In genomic region chr1:153768316-153769126, GRCh38 we compare ENCODE assay signal across 21 cellular contexts. TPM values are rescaled to one million over a fixed set of nuclear protein-coding genes. Genes with fewer than 3 reads are reported as not detected.
DNase-seq lines count a peak whose midpoint lies in the region; ATAC-seq and TF ChIP-seq lines count a peak whose summit lies in the region.
"Had no signal": no experiment of that assay in that cellular context is flagged by ENCODE, and none has a peak within 500 bp of the region (broad histone marks: within the 10 kb centered on the region; RNA-seq: fewer than 3 reads in every experiment).

No MANE protein-coding gene starts in this region.

- peak overlapping the region; percentile 15; the same call in 1 of the 2 replicates for H3K4me3 ChIP-seq in BLaER1
- no peak overlapping the region for H3K4me3 ChIP-seq in osteoblast (ENCODE audit: insufficient read depth, low read length)
- no peak overlapping the region for H3K4me3 ChIP-seq in GM23338
- H3K4me3 ChIP-seq: esophagus muscularis mucosa, psoas muscle, smooth muscle cell had no signal

- peaks cover 15% of the 10 kb centered on the region for H3K27me3 Mint-ChIP-seq in GM23338 (ENCODE audit: insufficient read depth, low read depth, poor library complexity)
- H3K27me3 Mint-ChIP-seq: naive thymus-derived CD8-positive, alpha-beta T cell had no signal

- no peaks in the 10 kb centered on the region for H4K20me1 ChIP-seq in BLaER1
- no peaks in the 10 kb centered on the region for H4K20me1 ChIP-seq in osteoblast (ENCODE audit: insufficient read depth, low read length)
- H4K20me1 ChIP-seq in GM23338 (replicated peaks; ENCODE audit: insufficient read depth) = peaks cover 3% of the 10 kb centered on the region; the same call in 1 of the 2 replicates

- H3K27me3 ChIP-seq in BLaER1 = no peaks in the 10 kb centered on the region
- H3K27me3 ChIP-seq in osteoblast (ENCODE audit: insufficient read depth, low read length) = no peaks in the 10 kb centered on the region
- H3K27me3 ChIP-seq in GM23338 (ENCODE audit: insufficient read depth) = no peaks in the 10 kb centered on the region
- H3K27me3 ChIP-seq: esophagus muscularis mucosa had no signal

- H3F3A ChIP-seq in GM23338 (replicated peaks; ENCODE audit: low read depth) = peaks cover 6% of the 10 kb centered on the region

- H3K9me3 ChIP-seq in BLaER1 = no peaks in the 10 kb centered on the region
- H3K9me3 ChIP-seq in osteoblast (ENCODE audit: low read depth, low read length) = no peaks in the 10 kb centered on the region
- H3K9me3 ChIP-seq: esophagus muscularis mucosa, psoas muscle had no signal

- H2AFZ ChIP-seq in osteoblast (ENCODE audit: low read length) (no peak overlapping the region), GM23338 (no peak overlapping the region)

- DNase-seq in HuH-7.5 (ENCODE audit: low spot score) = peak; percentile 73
- DNase-seq in left lobe of liver (ENCODE audit: low spot score) = peak; percentile 90
- DNase-seq in osteoblast (ENCODE audit: insufficient read length, low spot score, missing footprints) = peak; percentile 31
- DNase-seq in NCI-H1930 (lab: John Stamatoyannopoulos, UW) = no peak
- no peak for DNase-seq in GM23338 (ENCODE audit: low spot score)
- DNase-seq in iPS-NIHi11 (ENCODE audit: low spot score) = no peak
- DNase-seq in KBM-7 = no peak
- DNase-seq: activated naive CD4-positive, alpha-beta T cell; CD8-positive, alpha-beta T cell; effector memory CD4-positive, alpha-beta T cell; EL; naive thymus-derived CD8-positive, alpha-beta T cell; NCI-H1092; NCI-H524 treated with DMSO at 0.1 percent for 48 hours; psoas muscle; stimulated activated CD4-positive, alpha-beta T cell treated with anti-CD3 and anti-CD28 coated beads, Interleukin-4, amount 100 ng/mL, for 24 hours; T-helper 1 cell had no signal

- H3K36me3 ChIP-seq in BLaER1 (peaks cover 63% of the 10 kb centered on the region), osteoblast (ENCODE audit: insufficient read depth, low read length) (peaks cover 76% of the 10 kb centered on the region), GM23338 (ENCODE audit: insufficient read depth) (peaks cover 32% of the 10 kb centered on the region)

- peak overlapping the region; percentile 93 for H3K9ac ChIP-seq in BLaER1

- TF ChIP-seq CTCF in osteoblast (IDR thresholded peaks at IDR 0.05; ENCODE audit: extremely low read depth, low read depth, low read length) (no peak), GM23338 (conservative IDR thresholded peaks at IDR 0.05; ENCODE audit: low read depth in 2 of 2) (no peak)

- peak; percentile 84 for ATAC-seq in left lobe of liver
- no peak for ATAC-seq in GM23338
- ATAC-seq: CD8-positive, alpha-beta T cell; naive thymus-derived CD8-positive, alpha-beta T cell; psoas muscle; Right ventricle myocardium inferior had no signal

- no peak overlapping the region for H3K27ac Mint-ChIP-seq in GM23338

- no peaks in the 10 kb centered on the region for H3K79me2 ChIP-seq in osteoblast (ENCODE audit: insufficient read depth, low read length)
- H3K79me2 ChIP-seq in GM23338 (replicated peaks; ENCODE audit: insufficient read depth) = no peaks in the 10 kb centered on the region

- H3K4me1 ChIP-seq in BLaER1 (peaks cover 84% of the 10 kb centered on the region), osteoblast (ENCODE audit: insufficient read depth, low read length) (peaks cover 6% of the 10 kb centered on the region), GM23338 (ENCODE audit: insufficient read depth) (peaks cover 7% of the 10 kb centered on the region; the same call in 1 of the 2 replicates)
- H3K4me1 ChIP-seq: psoas muscle had no signal

- peaks cover 27% of the 10 kb centered on the region for H3K4me1 Mint-ChIP-seq in GM23338

- peak overlapping the region; percentile 100 for H3K27ac ChIP-seq in BLaER1
- no peak overlapping the region for H3K27ac ChIP-seq in osteoblast (ENCODE audit: low read depth, low read length)
- no peak overlapping the region for H3K27ac ChIP-seq in GM23338 (ENCODE audit: low read depth)
- H3K27ac ChIP-seq: esophagus muscularis mucosa, psoas muscle had no signal

- in situ Hi-C loops in KBM-7 (cut with MboI; ENCODE audit: low pct_unique_long_range_greater_than_20kb, low sequenced_read_pairs) = no loop called here

- no peaks in the 10 kb centered on the region for H3K9me2 ChIP-seq in GM23338 (ENCODE audit: insufficient read depth)

- peaks cover 90% of the 10 kb centered on the region for H3K36me3 Mint-ChIP-seq in GM23338 (ENCODE audit: low read depth)

- H3K4me3 Mint-ChIP-seq in GM23338 = no peak overlapping the region
- H3K4me3 Mint-ChIP-seq: CD8-positive, alpha-beta T cell; naive thymus-derived CD8-positive, alpha-beta T cell had no signal

- peak overlapping the region; percentile 96 for H3K4me2 ChIP-seq in BLaER1
- no peak overlapping the region for H3K4me2 ChIP-seq in osteoblast (ENCODE audit: insufficient read depth, low read length)
- no peak overlapping the region for H3K4me2 ChIP-seq in GM23338
- H3K4me2 ChIP-seq: smooth muscle cell had no signal

- no peaks in the 10 kb centered on the region for H3K9me3 Mint-ChIP-seq in GM23338
- H3K9me3 Mint-ChIP-seq: CD8-positive, alpha-beta T cell; naive thymus-derived CD8-positive, alpha-beta T cell had no signal

TF ChIP-seq in GM23338, 12 proteins besides CTCF, POLR2A, EP300 and RAD21 (continues in another document):
- TF ChIP-seq JUNB (IDR thresholded peaks at IDR 0.05; ENCODE audit: unreplicated experiment) (no peak), CREB1 (CRISPR knock-in tag; IDR thresholded peaks at IDR 0.05; ENCODE audit: low read depth) (no peak), EZH2phosphoT487 (IDR thresholded peaks at IDR 0.05; ENCODE audit: unreplicated experiment) (no peak), POLR2AphosphoS5 (IDR thresholded peaks at IDR 0.05; ENCODE audit: low read depth) (no peak), REST (IDR thresholded peaks at IDR 0.05; ENCODE audit: unreplicated experiment) (no peak), ZNF331 (CRISPR knock-in tag; IDR thresholded peaks at IDR 0.05; ENCODE audit: low read depth) (no peak), ETS1 (IDR thresholded peaks at IDR 0.05) (no peak), EZH2 (IDR thresholded peaks at IDR 0.05; ENCODE audit: low read depth, unreplicated experiment) (no peak), STAT1 (IDR thresholded peaks at IDR 0.05; ENCODE audit: unreplicated experiment) (no peak), NANOG (IDR thresholded peaks at IDR 0.05; ENCODE audit: borderline replicate concordance) (no peak)

RNA-seq across cellular contexts. Expression of gene SLC27A3, which starts 6.7 kb away (rescaled TPM):
- total RNA-seq in left lobe of liver (60.7 TPM), osteoblast (9.4 and 13.8 TPM in 2 replicates)
- 18.8 and 24.2 TPM in 2 replicates for total RNA-seq in GM23338 (2014; rRNA removed; shearing (Covaris generic))
- polyA plus RNA-seq in GM23338 (2016; fragmentation: Nextera tagmentation; extraction: Ambion mirVana) = 26.3 and 27.1 TPM in 2 replicates

RNA-seq across cellular contexts. Expression of gene INTS3, which starts 40.7 kb away (rescaled TPM):
- total RNA-seq in left lobe of liver (21.9 TPM), osteoblast (42.4 and 42.7 TPM in 2 replicates)
- 51.3 and 51.5 TPM in 2 replicates for total RNA-seq in GM23338 (2014; rRNA removed; shearing (Covaris generic))
- 21.5 and 22.7 TPM in 2 replicates for polyA plus RNA-seq in GM23338 (2016; fragmentation: Nextera tagmentation; extraction: Ambion mirVana)

Comparison
In these comparisons a context has a peak if more than half of its experiments do, and no peak if none do; other contexts are left out.
1. DNase-seq: peak in HuH-7.5 (single experiment), left lobe of liver (single experiment) and osteoblast (single experiment); none in NCI-H1930 (0 of 2), GM23338 (single experiment), iPS-NIHi11 (single experiment) and KBM-7 (single experiment).